Comparison of ENCODE assay signal across 23 cellular contexts in genomic region chr15:69663982-69664381, GRCh38.
"Had no signal": no experiment of that assay in that cellular context is flagged by ENCODE, and none has a peak within 500 bp of the region (broad histone marks: within the 10 kb centered on the region; RNA-seq: fewer than 3 reads in every experiment).

No MANE protein-coding gene starts in this region.

- DNase-seq: activated CD4-positive, alpha-beta memory T cell treated with anti-CD3 and anti-CD28 coated beads, Interleukin-2, amount 10 ng/mL, durations not matched to agents 7 days and 5 days; activated CD4-positive, alpha-beta T cell treated with anti-CD3 and anti-CD28 coated beads for 1 hour; activated CD4-positive, alpha-beta T cell treated with anti-CD3 and anti-CD28 coated beads for 48 hours; activated CD4-positive, CD25-positive, alpha-beta regulatory T cell; activated gamma-delta T cell; activated naive CD4-positive, alpha-beta T cell treated with anti-CD3 and anti-CD28 coated beads for 36 hours; activated T-cell treated with anti-CD3 and anti-CD28 coated beads, Interleukin-2, amount 50 U/mL, for 24 hours; body of pancreas; cerebellar nuclear complex; NCI-H1092 treated with DMSO at 0.1 percent for 48 hours; NCI-H187 treated with DMSO at 0.1 percent for 48 hours; NCI-H226; NCI-H510A; PC-9; Right ventricle myocardium superior; SW 1271; T1000; WERI-Rb-1 had no signal

- H3K36me3 Mint-ChIP-seq: activated naive CD4-positive, alpha-beta T cell treated with anti-CD3 and anti-CD28 coated beads, Interleukin-2, amount 50 U/mL, for 72 hours had no signal

- H3K27me3 Mint-ChIP-seq: activated T-cell treated with anti-CD3 and anti-CD28 coated beads, Interleukin-2, amount 50 U/mL, for 24 hours had no signal

- H3K27ac Mint-ChIP-seq: activated CD4-positive, alpha-beta memory T cell treated with anti-CD3 and anti-CD28 coated beads, Interleukin-2, amount 10 ng/mL, durations not matched to agents 7 days and 5 days; activated naive CD4-positive, alpha-beta T cell treated with anti-CD3 and anti-CD28 coated beads for 36 hours; activated naive CD4-positive, alpha-beta T cell treated with anti-CD3 and anti-CD28 coated beads, Interleukin-2, amount 50 U/mL, for 72 hours; activated T-cell treated with anti-CD3 and anti-CD28 coated beads, Interleukin-2, amount 50 U/mL, for 24 hours; activated T-helper 2 cell treated with anti-CD3 and anti-CD28 coated beads, Interferon-gamma antibody, Interleukin-2, Interleukin-4, amounts not matched to agents 10 μg/mL and 5 μg/mL and 100 μg/mL, durations not matched to agents 14 hours and 24 hours and 36 hours had no signal

- H3K27ac ChIP-seq: adrenal gland, body of pancreas, PC-9, RWPE1, WERI-Rb-1 had no signal

- ATAC-seq: activated naive CD4-positive, alpha-beta T cell treated with anti-CD3 and anti-CD28 coated beads, Interleukin-2, amount 50 U/mL, for 72 hours; body of pancreas; K562 had no signal

- H3K9me3 Mint-ChIP-seq: activated CD4-positive, alpha-beta memory T cell treated with anti-CD3 and anti-CD28 coated beads, Interleukin-2, amount 10 ng/mL, durations not matched to agents 7 days and 5 days; activated naive CD4-positive, alpha-beta T cell treated with anti-CD3 and anti-CD28 coated beads for 36 hours; activated naive CD4-positive, alpha-beta T cell treated with anti-CD3 and anti-CD28 coated beads, Interleukin-2, amount 50 U/mL, for 72 hours; activated T-cell treated with anti-CD3 and anti-CD28 coated beads, Interleukin-2, amount 50 U/mL, for 24 hours; activated T-helper 2 cell treated with anti-CD3 and anti-CD28 coated beads, Interferon-gamma antibody, Interleukin-2, Interleukin-4, amounts not matched to agents 10 μg/mL and 5 μg/mL and 100 μg/mL, durations not matched to agents 14 hours and 24 hours and 36 hours had no signal

- H3K4me3 Mint-ChIP-seq: activated CD4-positive, alpha-beta memory T cell treated with anti-CD3 and anti-CD28 coated beads, Interleukin-2, amount 10 ng/mL, durations not matched to agents 7 days and 5 days; activated naive CD4-positive, alpha-beta T cell treated with anti-CD3 and anti-CD28 coated beads for 36 hours; activated T-cell treated with anti-CD3 and anti-CD28 coated beads, Interleukin-2, amount 50 U/mL, for 24 hours had no signal
